In genomic region chr11:70788247-70789022, GRCh38 we compare ENCODE assay signal across 15 cellular contexts.
DNase-seq lines count a peak whose midpoint lies in the region; ATAC-seq, FAIRE-seq and TF ChIP-seq lines count a peak whose summit lies in the region.
"Had no signal": no experiment of that assay in that cellular context is flagged by ENCODE, and none has a peak within 500 bp of the region (broad histone marks: within the 10 kb centered on the region; RNA-seq: fewer than 3 reads in every experiment).

No MANE protein-coding gene starts in this region.

- H3K4me3 ChIP-seq in astrocyte of the spinal cord (ENCODE audit: low read depth, low read length) (no peak overlapping the region), testis (no peak overlapping the region)
- H3K4me3 ChIP-seq: lung had no signal

- intact Hi-C loops in testis (cut with DNase I; ENCODE audit: low total_unique reads), result no loop called here

- no peaks in the 10 kb centered on the region for H3K36me3 ChIP-seq in testis (ENCODE audit: low read depth, missing control alignments)

- TF ChIP-seq CTCF in AG09319 (IDR thresholded peaks at IDR 0.05; ENCODE audit: low read depth, low read length), result no peak
- no peak for TF ChIP-seq CTCF in astrocyte of the spinal cord (IDR thresholded peaks at IDR 0.05; ENCODE audit: low read depth, low read length)
- no peak for TF ChIP-seq CTCF in testis (IDR thresholded peaks at IDR 0.05)

- H3K27ac ChIP-seq in testis, result no peak overlapping the region

- peak; percentile 45 for DNase-seq in AG09319 (ENCODE audit: extremely low read depth, low read depth)
- peak; percentile 95 for DNase-seq in HTR-8/SVneo (ENCODE audit: insufficient read length, low spot score)
- DNase-seq in astrocyte of the spinal cord (ENCODE audit: low read depth, low spot score), result peak; percentile 88
- peak; percentile 61 for DNase-seq in kidney glomerular epithelial cell (lab: John Stamatoyannopoulos, UW)
- DNase-seq in testis, result no peak
- DNase-seq in NCI-H2196 (lab: John Stamatoyannopoulos, UW; ENCODE audit: unreplicated experiment), result no peak
- DNase-seq: activated CD4-positive, alpha-beta T cell treated with anti-CD3 and anti-CD28 coated beads for 36 hours; activated naive CD4-positive, alpha-beta T cell treated with anti-CD3 and anti-CD28 coated beads, Interleukin-2, amount 50 U/mL, for 16 hours; NCI-H1417; Right ventricle myocardium superior had no signal

- ATAC-seq in GM18517 (IDR thresholded peaks at IDR 0.05; ENCODE audit: unreplicated experiment) (no peak), GM19463 (IDR thresholded peaks at IDR 0.05; ENCODE audit: unreplicated experiment) (no peak)
- ATAC-seq: activated CD4-positive, alpha-beta T cell treated with anti-CD3 and anti-CD28 coated beads for 36 hours had no signal

- no peaks in the 10 kb centered on the region for H3K27me3 ChIP-seq in testis

- no peaks in the 10 kb centered on the region for H3K4me1 ChIP-seq in testis

- TF ChIP-seq POLR2A in testis (IDR thresholded peaks at IDR 0.05), result no peak

- no peaks in the 10 kb centered on the region for H3K9me3 ChIP-seq in testis

- 91 to 93% methylated on average over 17 to 18 of the region's 18 CpGs for WGBS in testis, 2 donors

- FAIRE-seq in HTR-8/SVneo (lab: Jason Lieb, UNC), result peak; percentile 99
- FAIRE-seq: endometrium, H1 had no signal

- in situ Hi-C loops in astrocyte of the spinal cord (cut with HindIII; ENCODE audit: low sequenced_read_pairs), result no loop called here

Comparison
In these comparisons a context has a peak if more than half of its experiments do, and no peak if none do; other contexts are left out.
1. DNase-seq: peak in AG09319 (single experiment), HTR-8/SVneo (single experiment), astrocyte of the spinal cord (single experiment) and kidney glomerular epithelial cell (single experiment); none in testis (single experiment) and NCI-H2196 (single experiment).